Comparison of ENCODE assay signal across 1 cellular context in genomic region chr15:73832657-73833056, GRCh38.
A peak's percentile ranks its signal among the peaks of the same experiment; 100 is the strongest.
TF ChIP-seq lines count a peak whose summit lies in the region.

No MANE protein-coding gene starts in this region.

TF ChIP-seq in HepG2, 621 proteins besides CTCF, POLR2A, EP300 and RAD21 (continued from another document):
- TF ChIP-seq REST (IDR thresholded peaks at IDR 0.05; ENCODE audit: borderline replicate concordance in 1 of 2, low read depth in 1 of 2, low read length in 2 of 2), result peak; percentile 44 to 90
